In the genomic region with DNA sequence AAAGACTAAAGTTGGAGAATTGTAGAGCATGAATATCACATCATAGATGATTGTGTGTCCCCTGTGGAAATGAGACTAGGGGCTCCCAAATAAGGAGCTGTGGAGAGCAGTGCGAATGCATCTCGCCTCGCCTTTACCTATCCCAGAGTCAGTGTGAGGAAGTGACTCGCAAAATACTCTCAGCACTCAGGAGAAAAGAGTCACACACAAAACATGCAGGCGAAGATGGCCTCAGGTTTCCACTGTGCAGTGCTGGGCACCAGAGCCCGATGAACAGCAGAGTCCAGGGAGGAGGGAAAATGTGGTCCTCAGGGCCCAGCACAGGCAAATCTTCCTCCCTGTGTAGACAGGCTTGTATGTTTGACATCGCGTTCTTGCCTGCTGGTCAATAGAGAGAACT, we compare ENCODE assay signal across 14 cellular contexts.
DNase-seq lines count a peak whose midpoint lies in the region; ATAC-seq, FAIRE-seq and TF ChIP-seq lines count a peak whose summit lies in the region.
"Had no signal": no experiment of that assay in that cellular context is flagged by ENCODE, and none has a peak within 500 bp of the region (broad histone marks: within the 10 kb centered on the region; RNA-seq: fewer than 3 reads in every experiment).

No MANE protein-coding gene starts in this region.

- H3K27ac ChIP-seq in right cardiac atrium (ENCODE audit: low read length) (peak overlapping the region; percentile 53), vagina (peak overlapping the region; percentile 68)
- H3K27ac ChIP-seq: KMS-11 had no signal

- no peak overlapping the region for H3K4me3 ChIP-seq in right cardiac atrium (ENCODE audit: low read length)
- no peak overlapping the region for H3K4me3 ChIP-seq in bronchial epithelial cell (ENCODE audit: low read depth, low read length)
- H3K4me3 ChIP-seq in vagina: no peak overlapping the region

- H3K9me3 ChIP-seq in right cardiac atrium (ENCODE audit: control insufficient read depth, low read length) (no peaks in the 10 kb centered on the region), vagina (no peaks in the 10 kb centered on the region)

- peaks cover 5% of the 10 kb centered on the region for H3K4me1 ChIP-seq in right cardiac atrium (ENCODE audit: control insufficient read depth, insufficient read depth, low read length)
- peaks cover 20% of the 10 kb centered on the region for H3K4me1 ChIP-seq in vagina

- WGBS in right cardiac atrium: 81% methylated on average over 8 of the region's 8 CpGs

- TF ChIP-seq CTCF in bronchial epithelial cell (IDR thresholded peaks at IDR 0.05; ENCODE audit: insufficient read depth, low read length, severe bottlenecking) (no peak), mesothelial cell of epicardium (IDR thresholded peaks at IDR 0.05; ENCODE audit: unreplicated experiment) (no peak), vagina (IDR thresholded peaks at IDR 0.05) (no peak)

- H3K27me3 ChIP-seq in right cardiac atrium (ENCODE audit: control insufficient read depth, insufficient read depth): no peaks in the 10 kb centered on the region
- no peaks in the 10 kb centered on the region for H3K27me3 ChIP-seq in bronchial epithelial cell (ENCODE audit: control insufficient read depth, insufficient read depth, low read length)
- no peaks in the 10 kb centered on the region for H3K27me3 ChIP-seq in vagina

- H3K27ac Mint-ChIP-seq in mesothelial cell of epicardium: peak overlapping the region; percentile 93
- H3K27ac Mint-ChIP-seq: CD8-positive, alpha-beta memory T cell had no signal

- H3K9me3 Mint-ChIP-seq in mesothelial cell of epicardium: no peaks in the 10 kb centered on the region
- H3K9me3 Mint-ChIP-seq: H9 had no signal

- H3K4me3 Mint-ChIP-seq in mesothelial cell of epicardium: no peak overlapping the region
- H3K4me3 Mint-ChIP-seq: H9 had no signal

- H3K27me3 Mint-ChIP-seq in mesothelial cell of epicardium (ENCODE audit: low read depth): no peaks in the 10 kb centered on the region

- intact Hi-C loops in right cardiac atrium (cut with DNase I): no loop called here
- intact Hi-C loops in cardiac septum (cut with DNase I): no loop called here
- intact Hi-C loops in vagina (cut with DNase I): no loop called here

- H3K36me3 ChIP-seq in bronchial epithelial cell (ENCODE audit: control insufficient read depth, insufficient read depth, low read length) (no peaks in the 10 kb centered on the region), vagina (no peaks in the 10 kb centered on the region)

- peaks cover 32% of the 10 kb centered on the region for H3K4me1 Mint-ChIP-seq in mesothelial cell of epicardium

- DNase-seq in right cardiac atrium: no peak
- DNase-seq in cardiac septum (ENCODE audit: low spot score): no peak
- DNase-seq in bronchial epithelial cell (ENCODE audit: low read depth): peak; percentile 59
- no peak for DNase-seq in mesothelial cell of epicardium (ENCODE audit: low spot score in 2 of 2, unreplicated experiment in 2 of 2)
- DNase-seq in vagina (ENCODE audit: extremely low spot score in 2 of 2): no peak
- DNase-seq in Ammon's horn (ENCODE audit: low spot score): no peak
- DNase-seq: activated gamma-delta T cell; H9; stimulated activated CD4-positive, alpha-beta T cell treated with anti-CD3 and anti-CD28 coated beads, Interleukin-2, amount 100 ng/mL, for 24 hours had no signal

- ATAC-seq in right cardiac atrium (no peak), GM18517 (IDR thresholded peaks at IDR 0.05; ENCODE audit: unreplicated experiment) (no peak), GM18505 (IDR thresholded peaks at IDR 0.05; ENCODE audit: unreplicated experiment) (no peak)
- ATAC-seq: Panc1 had no signal

- no peak for TF ChIP-seq POLR2A in vagina (IDR thresholded peaks at IDR 0.05)
- TF ChIP-seq POLR2A in GM18505 (IDR thresholded peaks at IDR 0.05; ENCODE audit: borderline replicate concordance, extremely low read depth, insufficient read depth, insufficient read length): no peak

- FAIRE-seq in bronchial epithelial cell (lab: Jason Lieb, UNC): no peak

- H3K36me3 Mint-ChIP-seq in mesothelial cell of epicardium: no peaks in the 10 kb centered on the region
- H3K36me3 Mint-ChIP-seq: CD8-positive, alpha-beta memory T cell had no signal
